Comparison of ENCODE assay signal across 8 cellular contexts in genomic region chr12:96401061-96401871, GRCh38. TPM values are rescaled to one million over a fixed set of nuclear protein-coding genes. Genes with fewer than 3 reads are reported as not detected.
DNase-seq lines count a peak whose midpoint lies in the region; ATAC-seq and TF ChIP-seq lines count a peak whose summit lies in the region.

No MANE protein-coding gene starts in this region.

- H3K9me3 ChIP-seq in Loucy (ENCODE audit: insufficient read depth, low read depth, low read length) (no peaks in the 10 kb centered on the region), T-helper 17 cell (ENCODE audit: control insufficient read depth, low read length, poor library complexity, severe bottlenecking) (no peaks in the 10 kb centered on the region)

- H3F3A ChIP-seq in Loucy (ENCODE audit: low read depth) = peaks cover 15% of the 10 kb centered on the region

- peaks cover 33% of the 10 kb centered on the region for H3K4me1 ChIP-seq in Loucy (ENCODE audit: insufficient read depth, low read length, poor library complexity, severe bottlenecking)

- no peaks in the 10 kb centered on the region for H3K9me2 ChIP-seq in Loucy (replicated peaks; ENCODE audit: low read depth, low read length)

- peak overlapping the region; percentile 97 for H3K4me2 ChIP-seq in Loucy (ENCODE audit: low read depth, low read length, poor library complexity, severe bottlenecking)

- H3K27me3 Mint-ChIP-seq in T-helper 17 cell = no peaks in the 10 kb centered on the region

- TF ChIP-seq CTCF in Loucy (conservative IDR thresholded peaks at IDR 0.05; ENCODE audit: low read length) = peak; percentile 72

- peaks cover 31% of the 10 kb centered on the region for H3K79me2 ChIP-seq in Loucy (ENCODE audit: insufficient read depth, low read length)

- peak overlapping the region; percentile 96 for H3K4me3 Mint-ChIP-seq in T-helper 17 cell

- peak overlapping the region; percentile 97 for H3K27ac Mint-ChIP-seq in T-helper 17 cell

- peak overlapping the region; percentile 94 for H2AFZ ChIP-seq in Loucy (ENCODE audit: low read length)

- H3K36me3 Mint-ChIP-seq in T-helper 17 cell (ENCODE audit: low read depth) = no peaks in the 10 kb centered on the region

- H3K36me3 ChIP-seq in Loucy (ENCODE audit: insufficient read depth, low read length) = no peaks in the 10 kb centered on the region

- ATAC-seq in GM21825 (IDR thresholded peaks at IDR 0.05; ENCODE audit: unreplicated experiment) = peak; percentile 28
- peak; percentile 29 for ATAC-seq in T-helper 17 cell

- peaks cover 25% of the 10 kb centered on the region for H3K4me1 Mint-ChIP-seq in T-helper 17 cell

- H3K27me3 ChIP-seq in Loucy (ENCODE audit: insufficient read depth, low read length, poor library complexity, severe bottlenecking) = peaks cover 4% of the 10 kb centered on the region

- H3K9ac ChIP-seq in Loucy (ENCODE audit: low read depth, low read length, poor library complexity, severe bottlenecking) = peak overlapping the region; percentile 84

- DNase-seq in EL (peak; percentile 85), T-helper 17 cell (peak in 1 of 3 donors; percentile 27), cerebellar cortex (ENCODE audit: low spot score) (peak; percentile 33), kidney tubule cell (ENCODE audit: low spot score) (peak; percentile 84), ecto neural progenitor cell (ENCODE audit: low spot score) (no peak)
- peak; percentile 53 for DNase-seq in stimulated activated CD8-positive, alpha-beta memory T cell treated with anti-CD3 and anti-CD28 coated beads, Interleukin-4, amount 100 ng/mL, for 48 hours

- peak overlapping the region; percentile 89 for H3K4me3 ChIP-seq in Loucy (ENCODE audit: low read length, poor library complexity, severe bottlenecking)

- peaks cover 28% of the 10 kb centered on the region for H4K20me1 ChIP-seq in Loucy (ENCODE audit: insufficient read depth, low read length, poor library complexity, severe bottlenecking)

RNA-seq across cellular contexts. Expression of gene CDK17, which starts 1.0 kb away (rescaled TPM):
- 100 to 1,000 TPM; 123 to 131 TPM for total RNA-seq in T-helper 17 cell
